ENCODE assay signal across 8 cellular contexts in the genomic region with DNA sequence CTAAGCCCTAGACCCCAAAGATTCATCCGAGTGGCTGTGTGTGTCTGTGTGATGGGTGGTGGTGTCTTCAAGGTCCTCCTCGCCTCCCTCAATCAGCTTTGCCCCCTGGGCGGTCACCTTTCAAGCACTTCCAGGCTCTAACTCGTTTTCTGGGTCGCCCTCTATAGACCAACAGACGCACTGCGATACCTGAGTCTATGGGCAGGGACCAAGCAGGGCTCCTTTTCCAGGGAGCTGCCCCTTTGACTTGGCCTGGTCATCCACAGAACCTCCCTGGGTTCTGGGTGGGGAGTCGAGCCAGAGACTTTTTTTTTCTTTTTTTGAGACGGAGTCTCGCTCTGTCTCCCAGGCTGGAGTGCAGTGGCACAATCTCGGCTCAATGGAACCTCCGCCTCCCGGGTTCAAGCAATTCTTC. TPM values are rescaled to one million over a fixed set of nuclear protein-coding genes. Genes with fewer than 3 reads are reported as not detected.
A peak's percentile ranks its signal among the peaks of the same experiment; 100 is the strongest.
DNase-seq lines count a peak whose midpoint lies in the region; ATAC-seq and TF ChIP-seq lines count a peak whose summit lies in the region.

No MANE protein-coding gene starts in this region.

- DNase-seq in Daoy (ENCODE audit: low read depth): peak; percentile 85
- peak; percentile 69 to 90 (median 79) for DNase-seq in Peyer's patch
- DNase-seq in activated T-helper 1 cell treated with Interleukin-2 at 50 U/mL for 16 hours (ENCODE audit: low read depth): peak; percentile 43
- DNase-seq in fibroblast of peridontal ligament (ENCODE audit: extremely low read depth): peak; percentile 61
- peak; percentile 48 for DNase-seq in neural crest cell (ENCODE audit: low read depth, low spot score)
- peak; percentile 41 for DNase-seq in stromal cell of bone marrow (ENCODE audit: low read depth)

- no peak overlapping the region for H3K27ac Mint-ChIP-seq in neural crest cell (ENCODE audit: unreplicated experiment)

- H3K36me3 ChIP-seq in HUES64 (ENCODE audit: insufficient read depth, low read length) (peaks cover 20% of the 10 kb centered on the region), Peyer's patch (peaks cover 0 to 44% (median 0%) of the 10 kb centered on the region in 3 donors)

- no peaks in the 10 kb centered on the region for H3K4me1 ChIP-seq in HUES64 (ENCODE audit: insufficient read depth, low read length)
- peaks cover 0 to 19% (median 5%) of the 10 kb centered on the region in 4 donors for H3K4me1 ChIP-seq in Peyer's patch

- H3K9ac ChIP-seq in HUES64 (ENCODE audit: low read depth, low read length): no peak overlapping the region

- no peaks in the 10 kb centered on the region for H3K36me3 Mint-ChIP-seq in neural crest cell (ENCODE audit: low read depth)

- H3K27me3 ChIP-seq in HUES64 (ENCODE audit: insufficient read depth, low read length): no peaks in the 10 kb centered on the region
- no peaks in the 10 kb centered on the region for H3K27me3 ChIP-seq in Peyer's patch

- peak overlapping the region; percentile 81 for H3K4me3 ChIP-seq in HUES64 (ENCODE audit: low read length)
- peak overlapping the region; percentile 55 to 93 (median 77) for H3K4me3 ChIP-seq in Peyer's patch

- H3K4me1 Mint-ChIP-seq in neural crest cell: peaks cover 7% of the 10 kb centered on the region

- TF ChIP-seq POLR2A in Peyer's patch (IDR thresholded peaks at IDR 0.05): peak in 1 of 2 donors; percentile 30

- H3K27ac ChIP-seq in HUES64 (ENCODE audit: low read depth, low read length): no peak overlapping the region
- H3K27ac ChIP-seq in Peyer's patch: peak overlapping the region; percentile 69 to 98 (median 82)

- H3K9me3 ChIP-seq in HUES64 (ENCODE audit: insufficient read depth, low read depth, low read length) (no peaks in the 10 kb centered on the region), Peyer's patch (no peaks in the 10 kb centered on the region)

- H3K9me3 Mint-ChIP-seq in neural crest cell: no peaks in the 10 kb centered on the region

- 35% methylated on average over 12 of the region's 13 CpGs for WGBS in HUES64

- H3K4me3 Mint-ChIP-seq in neural crest cell: peak overlapping the region; percentile 95

- no peak for ATAC-seq in GM21367 (IDR thresholded peaks at IDR 0.05; ENCODE audit: unreplicated experiment)

- peak; percentile 35 to 86 (median 64) for TF ChIP-seq CTCF in Peyer's patch (IDR thresholded peaks at IDR 0.05)
- peak; percentile 68 for TF ChIP-seq CTCF in neural crest cell (conservative IDR thresholded peaks at IDR 0.05)

- H3K27me3 Mint-ChIP-seq in neural crest cell (ENCODE audit: low read depth): peaks cover 2% of the 10 kb centered on the region

RNA-seq across cellular contexts. Expression of a gene that starts 1.1 kb away (rescaled TPM):
- total RNA-seq in Daoy (2014; rRNA removed; shearing (Covaris generic)): 24.8 and 33.9 TPM in 2 replicates
- 17.0 TPM for polyA plus RNA-seq in HUES64 (2013, experiment 1 of 2)
- 17.1 TPM for polyA plus RNA-seq in HUES64 (2013, experiment 2 of 2)
- 100 to 1,000 TPM in 3 of 4 donors, 10 to 100 TPM in 1; 28.1 to 312 (median 149) TPM for total RNA-seq in Peyer's patch
- total RNA-seq in neural crest cell: 43.0 and 45.6 TPM in 2 replicates

RNA-seq across cellular contexts. Expression of a gene that starts 18.8 kb away (rescaled TPM):
- total RNA-seq in Daoy (2014; rRNA removed; shearing (Covaris generic)): 56.6 and 67.4 TPM in 2 replicates
- polyA plus RNA-seq in HUES64 (2013, experiment 1 of 2): 26.3 TPM
- 19.9 TPM for polyA plus RNA-seq in HUES64 (2013, experiment 2 of 2)
- total RNA-seq in Peyer's patch: 100 to 1,000 TPM in 3 of 4 donors, 10 to 100 TPM in 1; 65.2 to 191 (median 132) TPM
- total RNA-seq in neural crest cell: 50.8 and 51.0 TPM in 2 replicates

RNA-seq across cellular contexts. Expression of a gene that starts 19.2 kb away (rescaled TPM):
- 34.8 and 55.2 TPM in 2 replicates for total RNA-seq in Daoy (2014; rRNA removed; shearing (Covaris generic))
- polyA plus RNA-seq in HUES64 (2013, experiment 1 of 2): 27.9 TPM
- 23.9 TPM for polyA plus RNA-seq in HUES64 (2013, experiment 2 of 2)
- total RNA-seq in Peyer's patch: 10 to 100 TPM; 11.7 to 42.9 (median 17.4) TPM
- total RNA-seq in neural crest cell: 33.4 and 35.0 TPM in 2 replicates

RNA-seq across cellular contexts. Expression of a gene that starts 29.7 kb away (rescaled TPM):
- 58.5 and 83.0 TPM in 2 replicates for total RNA-seq in Daoy (2014; rRNA removed; shearing (Covaris generic))
- polyA plus RNA-seq in HUES64 (2013, experiment 1 of 2): 43.5 TPM
- polyA plus RNA-seq in HUES64 (2013, experiment 2 of 2): 38.9 TPM
- total RNA-seq in Peyer's patch (10 to 100 TPM; 24.9 to 47.7 (median 42.4) TPM), neural crest cell (69.9 and 73.2 TPM in 2 replicates)
